ENCODE assay signal across 1 cellular context in genomic region chr10:100970914-100971811, GRCh38.
TF ChIP-seq lines count a peak whose summit lies in the region.

No MANE protein-coding gene starts in this region.

TF ChIP-seq in SK-N-SH, 30 proteins besides CTCF, POLR2A, EP300 and RAD21:
- TF ChIP-seq, protein P1, sequence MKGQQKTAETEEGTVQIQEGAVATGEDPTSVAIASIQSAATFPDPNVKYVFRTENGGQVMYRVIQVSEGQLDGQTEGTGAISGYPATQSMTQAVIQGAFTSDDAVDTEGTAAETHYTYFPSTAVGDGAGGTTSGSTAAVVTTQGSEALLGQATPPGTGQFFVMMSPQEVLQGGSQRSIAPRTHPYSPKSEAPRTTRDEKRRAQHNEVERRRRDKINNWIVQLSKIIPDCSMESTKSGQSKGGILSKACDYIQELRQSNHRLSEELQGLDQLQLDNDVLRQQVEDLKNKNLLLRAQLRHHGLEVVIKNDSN (IDR thresholded peaks at IDR 0.05; ENCODE audit: borderline replicate concordance, low read depth): no peak
- no peak for TF ChIP-seq SIN3A (IDR thresholded peaks at IDR 0.05; ENCODE audit: borderline replicate concordance, low read depth, low read length)
